Comparison of ENCODE assay signal across 8 cellular contexts in the genomic region with DNA sequence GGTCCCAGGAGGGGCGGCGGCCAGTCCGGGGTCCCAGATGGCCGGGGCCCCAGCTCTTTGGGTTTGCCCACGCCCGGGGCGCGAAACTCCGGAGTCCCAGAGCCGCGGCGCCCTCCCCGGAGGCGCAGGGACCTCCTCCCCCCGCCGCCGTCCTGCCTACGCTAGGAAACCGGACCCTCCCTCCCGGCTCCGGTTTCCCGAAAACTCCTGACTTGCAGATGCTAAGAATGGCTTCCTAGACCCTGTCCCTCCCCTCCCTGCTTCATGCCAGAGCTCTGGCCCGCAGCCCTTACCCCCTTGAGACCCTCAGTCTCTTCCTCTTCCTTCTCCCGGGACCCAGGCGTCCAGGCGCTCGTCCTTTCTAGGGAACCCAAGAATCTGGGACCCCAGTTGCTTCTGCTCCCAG. TPM values are rescaled to one million over a fixed set of nuclear protein-coding genes. Genes with fewer than 3 reads are reported as not detected.
DNase-seq lines count a peak whose midpoint lies in the region; ATAC-seq and TF ChIP-seq lines count a peak whose summit lies in the region.

No MANE protein-coding gene starts in this region.

- H2AFZ ChIP-seq in GM23338, result peak overlapping the region; percentile 95

- no peaks in the 10 kb centered on the region; the same call in 1 of the 2 replicates for H4K20me1 ChIP-seq in GM23338 (replicated peaks; ENCODE audit: insufficient read depth)

- no peaks in the 10 kb centered on the region for H3K36me3 ChIP-seq in GM23338 (ENCODE audit: insufficient read depth)

- peak overlapping the region; percentile 75 for H3K4me3 Mint-ChIP-seq in GM23338
- H3K4me3 Mint-ChIP-seq in type B pancreatic cell, result peak overlapping the region; percentile 80

- H3K4me3 ChIP-seq in AG09309 (ENCODE audit: control insufficient read depth, low read depth, low read length) (peak overlapping the region; percentile 53), GM23338 (peak overlapping the region; percentile 84)

- peaks cover 20% of the 10 kb centered on the region for H3K27me3 Mint-ChIP-seq in GM23338 (ENCODE audit: insufficient read depth, low read depth, poor library complexity)
- peaks cover 43% of the 10 kb centered on the region for H3K27me3 Mint-ChIP-seq in type B pancreatic cell

- H3F3A ChIP-seq in GM23338 (replicated peaks; ENCODE audit: low read depth), result peaks cover 20% of the 10 kb centered on the region; the same call in 1 of the 2 replicates

- H3K79me2 ChIP-seq in GM23338 (replicated peaks; ENCODE audit: insufficient read depth), result no peaks in the 10 kb centered on the region

- H3K4me1 Mint-ChIP-seq in GM23338 (peaks cover 19% of the 10 kb centered on the region), type B pancreatic cell (ENCODE audit: unreplicated experiment) (peaks cover 24% of the 10 kb centered on the region)

- peaks cover 11% of the 10 kb centered on the region; the same call in 1 of the 3 replicates for H3K36me3 Mint-ChIP-seq in GM23338 (ENCODE audit: low read depth)
- no peaks in the 10 kb centered on the region for H3K36me3 Mint-ChIP-seq in activated naive CD4-positive, alpha-beta T cell treated with anti-CD3 and anti-CD28 coated beads, Interleukin-2, amount 50 U/mL, for 72 hours
- H3K36me3 Mint-ChIP-seq in type B pancreatic cell, result no peaks in the 10 kb centered on the region

- peak overlapping the region; percentile 99 for H3K4me2 ChIP-seq in GM23338

- peak overlapping the region; percentile 74; the same call in 1 of the 2 replicates for H3K27ac ChIP-seq in GM23338 (ENCODE audit: low read depth)

- ATAC-seq in GM23338, result peak; percentile 29
- no peak for ATAC-seq in activated naive CD4-positive, alpha-beta T cell treated with anti-CD3 and anti-CD28 coated beads, Interleukin-2, amount 50 U/mL, for 72 hours
- ATAC-seq in left colon, result peak; percentile 16

- peaks cover 26% of the 10 kb centered on the region for H3K27me3 ChIP-seq in GM23338 (ENCODE audit: insufficient read depth)

- DNase-seq in AG09309 (ENCODE audit: low read depth), result no peak
- peak; percentile 69 for DNase-seq in GM23338 (ENCODE audit: low spot score)
- no peak for DNase-seq in activated naive CD4-positive, alpha-beta T cell treated with anti-CD3 and anti-CD28 coated beads, Interleukin-2, amount 50 U/mL, for 72 hours (ENCODE audit: low spot score in 2 of 2)
- peak in 1 of 2 donors; percentile 46 for DNase-seq in left colon
- DNase-seq in type B pancreatic cell (ENCODE audit: extremely low spot score, unreplicated experiment), result no peak
- no peak for DNase-seq in mucosa of gallbladder (ENCODE audit: low spot score)
- no peak for DNase-seq in cerebellar nuclear complex (lab: John Stamatoyannopoulos, UW)
- no peak for DNase-seq in activated CD4-positive, alpha-beta T cell treated with anti-CD3 and anti-CD28 coated beads for 4 hours

- intact Hi-C loops in left colon (cut with DNase I, micrococcal nuclease), result no loop called here

- no peak for TF ChIP-seq CTCF in AG09309 (IDR thresholded peaks at IDR 0.05; ENCODE audit: control insufficient read depth, insufficient read depth, low read depth, low read length, missing control alignments)
- TF ChIP-seq CTCF in GM23338 (conservative IDR thresholded peaks at IDR 0.05; ENCODE audit: low read depth in 2 of 2), result no peak
- no peak for TF ChIP-seq CTCF in type B pancreatic cell (conservative IDR thresholded peaks at IDR 0.05)

- peaks cover 29% of the 10 kb centered on the region for H3K4me1 ChIP-seq in GM23338 (ENCODE audit: insufficient read depth)

- peak overlapping the region; percentile 84; the same call in 1 of the 2 replicates for H3K27ac Mint-ChIP-seq in GM23338
- H3K27ac Mint-ChIP-seq in activated naive CD4-positive, alpha-beta T cell treated with anti-CD3 and anti-CD28 coated beads, Interleukin-2, amount 50 U/mL, for 72 hours, result peak overlapping the region; percentile 44 to 82
- no peak overlapping the region for H3K27ac Mint-ChIP-seq in type B pancreatic cell

- H3K9me2 ChIP-seq in GM23338 (ENCODE audit: insufficient read depth), result no peaks in the 10 kb centered on the region

- peaks cover 8% of the 10 kb centered on the region for H3K9me3 Mint-ChIP-seq in GM23338
- no peaks in the 10 kb centered on the region for H3K9me3 Mint-ChIP-seq in activated naive CD4-positive, alpha-beta T cell treated with anti-CD3 and anti-CD28 coated beads, Interleukin-2, amount 50 U/mL, for 72 hours
- no peaks in the 10 kb centered on the region for H3K9me3 Mint-ChIP-seq in type B pancreatic cell

TF ChIP-seq in GM23338, 12 proteins besides CTCF, POLR2A, EP300 and RAD21 (continues in another document):
- TF ChIP-seq ZNF114 (CRISPR knock-in tag; IDR thresholded peaks at IDR 0.05), result no peak
- no peak for TF ChIP-seq NANOG (IDR thresholded peaks at IDR 0.05; ENCODE audit: borderline replicate concordance)
- no peak for TF ChIP-seq STAT1 (IDR thresholded peaks at IDR 0.05; ENCODE audit: unreplicated experiment)
- TF ChIP-seq EZH2 (IDR thresholded peaks at IDR 0.05; ENCODE audit: low read depth, unreplicated experiment), result no peak
- TF ChIP-seq ZNF331 (CRISPR knock-in tag; IDR thresholded peaks at IDR 0.05; ENCODE audit: low read depth), result no peak

RNA-seq across cellular contexts. Expression of a gene that starts 0.5 kb away (rescaled TPM):
- total RNA-seq in GM23338 (2014; rRNA removed; shearing (Covaris generic)), result 3.8 and 4.2 TPM in 2 replicates
- polyA plus RNA-seq in GM23338 (2016; fragmentation: Nextera tagmentation; extraction: Ambion mirVana), result 5.9 and 6.1 TPM in 2 replicates
- 1 to 10 TPM in 1 of 2 donors, under 1 TPM in 1; 0.91 to 1.9 TPM for total RNA-seq in activated naive CD4-positive, alpha-beta T cell treated with anti-CD3 and anti-CD28 coated beads, Interleukin-2, amount 50 U/mL, for 72 hours
- total RNA-seq in left colon (under 1 TPM in 1 of 2 donors, not detected in 1; 0.06 TPM), type B pancreatic cell (ENCODE audit: low replicate concordance) (0.12 TPM in 1 of 2 replicates, not detected in the other), mucosa of gallbladder (not detected)

RNA-seq across cellular contexts. Expression of a gene that starts 13.5 kb away (rescaled TPM):
- total RNA-seq in GM23338 (2014; rRNA removed; shearing (Covaris generic)), result 16.9 and 17.5 TPM in 2 replicates
- polyA plus RNA-seq in GM23338 (2016; fragmentation: Nextera tagmentation; extraction: Ambion mirVana), result 12.6 and 13.0 TPM in 2 replicates
- 1 to 10 TPM; 1.1 to 1.2 TPM for total RNA-seq in activated naive CD4-positive, alpha-beta T cell treated with anti-CD3 and anti-CD28 coated beads, Interleukin-2, amount 50 U/mL, for 72 hours
- total RNA-seq in left colon (10 to 100 TPM; 48.2 to 93.6 TPM), type B pancreatic cell (ENCODE audit: low replicate concordance) (2.6 and 3.0 TPM in 2 replicates), mucosa of gallbladder (1.8 TPM)

RNA-seq across cellular contexts. Expression of a gene that starts 44.1 kb away (rescaled TPM):
- 86.4 and 113 TPM in 2 replicates for total RNA-seq in GM23338 (2014; rRNA removed; shearing (Covaris generic))
- polyA plus RNA-seq in GM23338 (2016; fragmentation: Nextera tagmentation; extraction: Ambion mirVana), result 24.8 and 28.2 TPM in 2 replicates
- 10 to 100 TPM; 27.3 to 45.5 TPM for total RNA-seq in activated naive CD4-positive, alpha-beta T cell treated with anti-CD3 and anti-CD28 coated beads, Interleukin-2, amount 50 U/mL, for 72 hours
- 100 to 1,000 TPM; 125 to 132 TPM for total RNA-seq in left colon
- total RNA-seq in type B pancreatic cell (ENCODE audit: low replicate concordance), result 137 and 152 TPM in 2 replicates
- total RNA-seq in mucosa of gallbladder, result 182 TPM

RNA-seq across cellular contexts. Expression of a gene that starts 44.4 kb away (rescaled TPM):
- total RNA-seq in GM23338 (2014; rRNA removed; shearing (Covaris generic)), result 13.3 and 19.9 TPM in 2 replicates
- 24.2 and 25.0 TPM in 2 replicates for polyA plus RNA-seq in GM23338 (2016; fragmentation: Nextera tagmentation; extraction: Ambion mirVana)
- under 1 TPM; 0.60 to 0.96 TPM for total RNA-seq in activated naive CD4-positive, alpha-beta T cell treated with anti-CD3 and anti-CD28 coated beads, Interleukin-2, amount 50 U/mL, for 72 hours
- 1 to 10 TPM; 1.5 to 3.1 TPM for total RNA-seq in left colon
- 1.9 and 5.2 TPM in 2 replicates for total RNA-seq in type B pancreatic cell (ENCODE audit: low replicate concordance)
- 5.0 TPM for total RNA-seq in mucosa of gallbladder

RNA-seq across cellular contexts. Expression of a gene that starts 48.1 kb away (rescaled TPM):
- 141 and 173 TPM in 2 replicates for total RNA-seq in GM23338 (2014; rRNA removed; shearing (Covaris generic))
- polyA plus RNA-seq in GM23338 (2016; fragmentation: Nextera tagmentation; extraction: Ambion mirVana), result 111 and 113 TPM in 2 replicates
- total RNA-seq in activated naive CD4-positive, alpha-beta T cell treated with anti-CD3 and anti-CD28 coated beads, Interleukin-2, amount 50 U/mL, for 72 hours, result 100 to 1,000 TPM; 183 to 254 TPM
- 10 to 100 TPM; 26.0 to 28.2 TPM for total RNA-seq in left colon
- total RNA-seq in type B pancreatic cell (ENCODE audit: low replicate concordance), result 43.6 and 91.8 TPM in 2 replicates
- total RNA-seq in mucosa of gallbladder, result 16.2 TPM

Comparison
In these comparisons a context has a peak if more than half of its experiments do, and no peak if none do; other contexts are left out.
1. ATAC-seq: peak in GM23338 (single experiment) and left colon (single experiment); none in activated naive CD4-positive, alpha-beta T cell treated with anti-CD3 and anti-CD28 coated beads, Interleukin-2, amount 50 U/mL, for 72 hours (0 of 2).